In the genomic region with DNA sequence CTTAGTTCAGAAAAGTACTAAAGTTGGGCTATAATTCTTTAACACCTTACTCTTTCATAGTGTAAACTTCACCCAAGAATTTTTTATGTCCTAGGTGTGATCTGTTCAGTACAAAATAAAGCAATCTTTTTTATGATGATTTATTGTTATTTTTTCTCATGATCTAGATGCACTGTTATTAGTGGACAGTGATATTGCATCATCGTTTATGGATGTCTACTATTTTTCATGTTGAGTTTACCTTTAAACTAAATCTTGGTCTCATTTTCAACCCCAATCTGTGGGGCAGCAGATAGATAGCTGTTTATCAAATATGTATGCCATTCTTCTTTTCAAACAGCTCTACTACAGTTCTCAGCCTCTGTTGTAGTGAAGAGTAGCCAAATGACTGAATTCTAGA, we compare ENCODE assay signal across 34 cellular contexts.
"Had no signal": no experiment of that assay in that cellular context is flagged by ENCODE, and none has a peak within 500 bp of the region (broad histone marks: within the 10 kb centered on the region; RNA-seq: fewer than 3 reads in every experiment).

No MANE protein-coding gene starts in this region.

- H3K27ac ChIP-seq: adrenal gland, ascending aorta, body of pancreas, brain microvascular endothelial cell, breast epithelium, cardiac muscle cell had no signal

- H3K4me3 ChIP-seq: adrenal gland, ascending aorta, body of pancreas, breast epithelium, cardiac muscle cell had no signal

- H3K9me3 ChIP-seq: adrenal gland, ascending aorta, body of pancreas, breast epithelium had no signal

- FAIRE-seq: astrocyte, bronchial epithelial cell had no signal

- DNase-seq: activated effector memory CD4-positive, alpha-beta T cell treated with anti-CD3 and anti-CD28 coated beads, Interleukin-2, amount 50 U/mL, for 16 hours; activated effector memory CD4-positive, alpha-beta T cell treated with Interleukin-2 at 50 U/mL for 16 hours; activated gamma-delta T cell; activated gamma-delta T cell treated with Interleukin-2 at 50 U/mL for 16 hours; activated naive CD4-positive, alpha-beta T cell; activated naive CD4-positive, alpha-beta T cell treated with anti-CD3 and anti-CD28 coated beads for 36 hours; activated naive CD4-positive, alpha-beta T cell treated with anti-CD3 and anti-CD28 coated beads, Interleukin-2, amount 10 ng/mL, durations not matched to agents 7 days and 5 days; activated naive CD4-positive, alpha-beta T cell treated with anti-CD3 and anti-CD28 coated beads, Interleukin-2, amount 50 U/mL, for 16 hours; activated naive CD4-positive, alpha-beta T cell treated with Interleukin-2 at 50 U/mL for 16 hours; activated naive CD8-positive, alpha-beta T cell treated with anti-CD3 and anti-CD28 coated beads for 36 hours; activated naive CD8-positive, alpha-beta T cell treated with anti-CD3 and anti-CD28 coated beads, Interleukin-2, amount 10 ng/mL, durations not matched to agents 7 days and 5 days; activated naive CD8-positive, alpha-beta T cell treated with anti-CD3 and anti-CD28 coated beads, Interleukin-2, amount 50 U/mL, for 24 hours; activated T-cell treated with anti-CD3 and anti-CD28 coated beads, Interleukin-2, amount 50 U/mL, for 1 hour; activated T-cell treated with anti-CD3 and anti-CD28 coated beads, Interleukin-2, amount 50 U/mL, for 24 hours; activated T-cell treated with anti-CD3 and anti-CD28 coated beads, Interleukin-2, amount 50 U/mL, for 4 hours; activated T-cell treated with anti-CD3 and anti-CD28 coated beads, Interleukin-2, amount 50 U/mL, for 48 hours; activated T-cell treated with anti-CD3 and anti-CD28 coated beads, Interleukin-2, amount 50 U/mL, for 72 hours; adrenal gland; amniotic stem cell; amygdala; anterior cingulate cortex; aorta; body of pancreas; brain microvascular endothelial cell; caudate nucleus; central memory CD4-positive, alpha-beta T cell; cerebellar nuclear complex had no signal

- ATAC-seq: activated naive CD4-positive, alpha-beta T cell treated with anti-CD3 and anti-CD28 coated beads, Interleukin-2, amount 50 U/mL, for 72 hours; activated naive CD8-positive, alpha-beta T cell treated with anti-CD3 and anti-CD28 coated beads, Interleukin-2, amount 50 U/mL, for 24 hours; activated T-cell treated with anti-CD3 and anti-CD28 coated beads, Interleukin-2, amount 50 U/mL, for 4 hours; activated T-cell treated with anti-CD3 and anti-CD28 coated beads, Interleukin-2, amount 50 U/mL, for 72 hours; activated T-helper 17 cell treated with anti-CD3 and anti-CD28 coated beads, Interleukin-2, amount 50 U/mL, for 72 hours; body of pancreas had no signal

- H3K36me3 ChIP-seq: adrenal gland, ascending aorta, brain microvascular endothelial cell, breast epithelium, cardiac muscle cell had no signal

- H3K4me1 ChIP-seq: adrenal gland, ascending aorta, body of pancreas, breast epithelium had no signal

- H3K27me3 ChIP-seq: adrenal gland, ascending aorta, body of pancreas, brain microvascular endothelial cell, breast epithelium, cardiac muscle cell had no signal
